ENCODE assay signal across 29 cellular contexts in genomic region chr13:108985166-108985565, GRCh38.
"Had no signal": no experiment of that assay in that cellular context is flagged by ENCODE, and none has a peak within 500 bp of the region (broad histone marks: within the 10 kb centered on the region; RNA-seq: fewer than 3 reads in every experiment).

No MANE protein-coding gene starts in this region.

- H3K9me3 Mint-ChIP-seq: activated B cell treated with CpG ODN at 0.5 μM for 24 hours; effector memory CD8-positive, alpha-beta T cell; stimulated activated naive CD8-positive, alpha-beta T cell treated with anti-CD3 and anti-CD28 coated beads, Interleukin-15, Interleukin-2, amounts not matched to agents 100 ng/mL and 50 ng/mL, for 24 hours; T-helper 1 cell treated with Interleukin-12 subunit alpha and Interleukin-12 subunit beta and Interleukin-4 antibody, amounts not matched to agents 30 μg/mL and 1 μg/mL, for 36 hours had no signal

- H3K4me1 Mint-ChIP-seq: activated B cell treated with CpG ODN at 0.5 μM for 24 hours; activated CD4-positive, alpha-beta T cell treated with anti-CD3 and anti-CD28 coated beads for 36 hours; central memory CD8-positive, alpha-beta T cell; naive B cell had no signal

- H3K27me3 Mint-ChIP-seq: central memory CD8-positive, alpha-beta T cell; effector memory CD8-positive, alpha-beta T cell; progenitor cell of endocrine pancreas had no signal

- ATAC-seq: activated CD4-positive, alpha-beta T cell treated with anti-CD3 and anti-CD28 coated beads for 36 hours; activated T-cell treated with anti-CD3 and anti-CD28 coated beads, Interleukin-2, amount 50 U/mL, for 72 hours; effector memory CD8-positive, alpha-beta T cell; left cardiac atrium; left ventricle myocardium superior; right lobe of liver had no signal

- H3K36me3 Mint-ChIP-seq: activated naive CD8-positive, alpha-beta T cell; naive B cell had no signal

- H3K4me3 Mint-ChIP-seq: activated B cell treated with CpG ODN at 0.5 μM for 24 hours; activated CD4-positive, alpha-beta T cell treated with anti-CD3 and anti-CD28 coated beads for 36 hours; activated naive CD8-positive, alpha-beta T cell; activated T-cell treated with anti-CD3 and anti-CD28 coated beads, Interleukin-2, amount 50 U/mL, for 72 hours; central memory CD8-positive, alpha-beta T cell; effector memory CD8-positive, alpha-beta T cell; naive B cell; nephron progenitor cell; stimulated activated naive CD8-positive, alpha-beta T cell treated with anti-CD3 and anti-CD28 coated beads, Interleukin-15, Interleukin-2, amounts not matched to agents 100 ng/mL and 50 ng/mL, for 24 hours; T-helper 1 cell treated with Interleukin-12 subunit alpha and Interleukin-12 subunit beta and Interleukin-4 antibody, amounts not matched to agents 30 μg/mL and 1 μg/mL, for 36 hours had no signal

- H3K4me3 ChIP-seq: breast epithelium, colonic mucosa, ovary, right lobe of liver, thoracic aorta had no signal

- DNase-seq: activated B cell treated with CpG ODN at 0.5 μM for 24 hours; activated CD4-positive, alpha-beta T cell treated with anti-CD3 and anti-CD28 coated beads for 36 hours; activated effector memory CD4-positive, alpha-beta T cell treated with Interleukin-2 at 50 U/mL for 16 hours; activated naive CD4-positive, alpha-beta T cell treated with Interleukin-2 at 50 U/mL for 16 hours; activated T-cell treated with anti-CD3 and anti-CD28 coated beads for 4 hours; activated T-cell treated with anti-CD3 and anti-CD28 coated beads, Interleukin-2, amount 50 U/mL, for 72 hours; colonic mucosa; effector memory CD8-positive, alpha-beta T cell; erythroblast; foreskin fibroblast; head of caudate nucleus; hippocampal formation; left cardiac atrium; left ventricle myocardium superior; mammary epithelial cell; naive B cell; nephron progenitor cell; ovary; right lobe of liver; stimulated activated CD4-positive, alpha-beta T cell treated with anti-CD3 and anti-CD28 coated beads, Interleukin-2, amount 100 ng/mL, for 48 hours; T-helper 9 cell; trophoblast cell had no signal

- H3K27ac Mint-ChIP-seq: activated B cell treated with CpG ODN at 0.5 μM for 24 hours; activated CD4-positive, alpha-beta T cell treated with anti-CD3 and anti-CD28 coated beads for 36 hours; activated naive CD8-positive, alpha-beta T cell; activated T-cell treated with anti-CD3 and anti-CD28 coated beads, Interleukin-2, amount 50 U/mL, for 72 hours; effector memory CD8-positive, alpha-beta T cell; naive B cell; nephron progenitor cell; progenitor cell of endocrine pancreas; stimulated activated naive CD8-positive, alpha-beta T cell treated with anti-CD3 and anti-CD28 coated beads, Interleukin-15, Interleukin-2, amounts not matched to agents 100 ng/mL and 50 ng/mL, for 24 hours; T-helper 1 cell treated with Interleukin-12 subunit alpha and Interleukin-12 subunit beta and Interleukin-4 antibody, amounts not matched to agents 30 μg/mL and 1 μg/mL, for 36 hours had no signal
